In genomic region chr16:60720060-60720459, GRCh38 we compare ENCODE assay signal across 29 cellular contexts.
"Had no signal": no experiment of that assay in that cellular context is flagged by ENCODE, and none has a peak within 500 bp of the region (broad histone marks: within the 10 kb centered on the region; RNA-seq: fewer than 3 reads in every experiment).

No MANE protein-coding gene starts in this region.

- H3K4me1 ChIP-seq: colonic mucosa, esophagus muscularis mucosa, esophagus squamous epithelium, foreskin keratinocyte, gastrocnemius medialis, gastroesophageal sphincter, heart left ventricle, heart right ventricle had no signal

- H3K27me3 ChIP-seq: colonic mucosa, dorsolateral prefrontal cortex, esophagus muscularis mucosa, esophagus squamous epithelium, foreskin keratinocyte, gastrocnemius medialis, gastroesophageal sphincter, heart left ventricle, heart right ventricle had no signal

- H3K27me3 Mint-ChIP-seq: dendritic cell treated with granulocyte-macrophage colony-stimulating factor and Interleukin-4, amounts not matched to agents 40 ng/mL and 50 ng/mL, for 4 days; effector memory CD8-positive, alpha-beta T cell had no signal

- H3K9me3 ChIP-seq: colonic mucosa, gastrocnemius medialis had no signal

- H3K4me1 Mint-ChIP-seq: endodermal cell had no signal

- ATAC-seq: effector memory CD8-positive, alpha-beta T cell; esophagus mucosa; foreskin keratinocyte; gastrocnemius medialis; gastroesophageal sphincter; heart left ventricle; heart right ventricle had no signal

- FAIRE-seq: colon, endometrium, endothelial cell of umbilical vein, frontal cortex had no signal

- H3K27ac Mint-ChIP-seq: dendritic cell treated with granulocyte-macrophage colony-stimulating factor and Interleukin-4, amounts not matched to agents 40 ng/mL and 50 ng/mL, for 4 days; effector memory CD8-positive, alpha-beta T cell; endodermal cell had no signal

- H3K4me3 Mint-ChIP-seq: dendritic cell treated with granulocyte-macrophage colony-stimulating factor and Interleukin-4, amounts not matched to agents 40 ng/mL and 50 ng/mL, for 4 days; effector memory CD8-positive, alpha-beta T cell; endodermal cell had no signal

- DNase-seq: colonic mucosa; cortex of kidney; dermis blood vessel endothelial cell; dorsolateral prefrontal cortex; effector CD4-positive, alpha-beta T cell; effector CD8-positive, alpha-beta T cell; effector memory CD4-positive, alpha-beta T cell; effector memory CD8-positive, alpha-beta T cell; endodermal cell; erythroblast; esophagus squamous epithelium; foreskin fibroblast; foreskin melanocyte; gastrocnemius medialis; glutamatergic neuron; head of caudate nucleus; heart left ventricle; heart right ventricle had no signal

- H3K36me3 ChIP-seq: colonic mucosa, esophagus muscularis mucosa, esophagus squamous epithelium, gastrocnemius medialis, gastroesophageal sphincter, heart left ventricle, heart right ventricle had no signal

- H3K4me3 ChIP-seq: colonic mucosa, coronary artery, dorsolateral prefrontal cortex, esophagus muscularis mucosa, esophagus squamous epithelium, gastrocnemius medialis, gastroesophageal sphincter, heart left ventricle, heart right ventricle had no signal

- H3K27ac ChIP-seq: colonic mucosa, coronary artery, dorsolateral prefrontal cortex, epithelial cell of prostate, esophagus muscularis mucosa, esophagus squamous epithelium, foreskin keratinocyte, gastrocnemius medialis, gastroesophageal sphincter, heart left ventricle, heart right ventricle had no signal
